In genomic region chr20:49286689-49287551, GRCh38 we compare ENCODE assay signal across 10 cellular contexts. TPM values are rescaled to one million over a fixed set of nuclear protein-coding genes. Genes with fewer than 3 reads are reported as not detected.
DNase-seq lines count a peak whose midpoint lies in the region; ATAC-seq, FAIRE-seq and TF ChIP-seq lines count a peak whose summit lies in the region.
"Had no signal": no experiment of that assay in that cellular context is flagged by ENCODE, and none has a peak within 500 bp of the region (broad histone marks: within the 10 kb centered on the region; RNA-seq: fewer than 3 reads in every experiment).

No MANE protein-coding gene starts in this region.

- no peak overlapping the region for H2BK120ac ChIP-seq in H1 (replicated peaks; ENCODE audit: low read depth, low read length)

- H3K36me3 ChIP-seq in PC-9 (ENCODE audit: low read depth) (peaks cover 88% of the 10 kb centered on the region), H1 (ENCODE audit: control insufficient read depth in 2 of 4, insufficient read depth in 4 of 4, low read length in 3 of 4) (peaks cover 63 to 92% (median 82%) of the 10 kb centered on the region in 4 experiments), spleen (peaks cover 11 to 100% (median 100%) of the 10 kb centered on the region in 6 donors)

- peak overlapping the region; percentile 92 for H3K4me2 ChIP-seq in PC-9
- peak overlapping the region; percentile 58 to 97 for H3K4me2 ChIP-seq in H1 (ENCODE audit: insufficient read depth in 1 of 2, low read depth in 2 of 2, low read length in 2 of 2)

- no peak overlapping the region for H2AK5ac ChIP-seq in H1 (ENCODE audit: low read depth, low read length)

- no peak overlapping the region for H2BK12ac ChIP-seq in H1 (ENCODE audit: low read depth, low read length)

- H4K91ac ChIP-seq in H1 (replicated peaks; ENCODE audit: insufficient read length, low read length), result no peak overlapping the region

- H3K18ac ChIP-seq in H1 (ENCODE audit: extremely low read depth, low read length), result no peak overlapping the region

- H3K23me2 ChIP-seq in H1 (ENCODE audit: low read depth, low read length), result peaks cover 17% of the 10 kb centered on the region

- H3K27me3 Mint-ChIP-seq in activated CD8-positive, alpha-beta memory T cell treated with anti-CD3 and anti-CD28 coated beads, Interleukin-2, amount 10 ng/mL, durations not matched to agents 7 days and 5 days, result no peaks in the 10 kb centered on the region

- H3K36me3 Mint-ChIP-seq in activated CD8-positive, alpha-beta memory T cell treated with anti-CD3 and anti-CD28 coated beads, Interleukin-2, amount 10 ng/mL, durations not matched to agents 7 days and 5 days, result peaks cover 89% of the 10 kb centered on the region

- no peak overlapping the region for H4K5ac ChIP-seq in H1 (ENCODE audit: insufficient read length, low read depth, low read length)

- H2AFZ ChIP-seq in PC-9 (no peak overlapping the region), H1 (ENCODE audit: low read length) (no peak overlapping the region)

- no peak for TF ChIP-seq RAD21 in H1 (IDR thresholded peaks at IDR 0.05 in 1 of 2, conservative IDR thresholded peaks at IDR 0.05 in 1 of 2; ENCODE audit: low read depth in 2 of 2, low read length in 2 of 2)

- no peak overlapping the region for H3K56ac ChIP-seq in H1 (replicated peaks; ENCODE audit: insufficient read length, low read depth, low read length)

- peak overlapping the region; percentile 5 for H3K4me3 Mint-ChIP-seq in activated CD8-positive, alpha-beta memory T cell treated with anti-CD3 and anti-CD28 coated beads, Interleukin-2, amount 10 ng/mL, durations not matched to agents 7 days and 5 days

- H3K4me3 ChIP-seq in PC-9, result peak overlapping the region; percentile 98
- peak overlapping the region in 2 of 4 experiments; percentile 10 to 89; a peak in 4 of 8 replicates for H3K4me3 ChIP-seq in H1 (ENCODE audit: extremely low read depth in 1 of 4, insufficient read depth in 2 of 4, low read depth in 3 of 4, low read length in 4 of 4)
- H3K4me3 ChIP-seq in spleen, result peak overlapping the region in 2 of 8 donors; percentile 12 to 45
- H3K4me3 ChIP-seq: heart left ventricle had no signal

- intact Hi-C loops in PC-9 (cut with micrococcal nuclease; ENCODE audit: unreplicated experiment) (no loop called here), spleen (cut with DNase I; ENCODE audit: low total_unique reads) (no loop called here)

- no peak for TF ChIP-seq EP300 in H1 (IDR thresholded peaks at IDR 0.05; ENCODE audit: borderline replicate concordance in 1 of 2, low read depth in 2 of 2, low read length in 2 of 2)

- peaks cover 98% of the 10 kb centered on the region for H4K20me1 ChIP-seq in PC-9 (ENCODE audit: insufficient read depth)
- H4K20me1 ChIP-seq in H1 (replicated peaks in 1 of 2; ENCODE audit: control insufficient read depth in 1 of 2, insufficient read depth in 2 of 2, low read length in 2 of 2), result peaks cover 44 to 51% of the 10 kb centered on the region in 2 experiments

- peaks cover 54% of the 10 kb centered on the region for H3K9me3 ChIP-seq in PC-9 (ENCODE audit: insufficient read depth, low read depth)
- no peaks in the 10 kb centered on the region for H3K9me3 ChIP-seq in H1 (ENCODE audit: insufficient read depth in 2 of 2, low read depth in 1 of 2, low read length in 1 of 2)
- H3K9me3 ChIP-seq in spleen, result peaks cover 12 to 70% (median 67%) of the 10 kb centered on the region in 8 donors

- H3K9me3 Mint-ChIP-seq in activated CD8-positive, alpha-beta memory T cell treated with anti-CD3 and anti-CD28 coated beads, Interleukin-2, amount 10 ng/mL, durations not matched to agents 7 days and 5 days (ENCODE audit: low read depth), result peaks cover 14% of the 10 kb centered on the region

- no peak for FAIRE-seq in H1 (lab: Jason Lieb, UNC)

- no peak for DNase-seq in activated CD8-positive, alpha-beta memory T cell treated with anti-CD3 and anti-CD28 coated beads, Interleukin-2, amount 10 ng/mL, durations not matched to agents 7 days and 5 days
- DNase-seq in activated CD8-positive, alpha-beta memory T cell treated with anti-CD3 and anti-CD28 coated beads, Interleukin-2, amount 50 U/mL, for 4 hours, result no peak
- DNase-seq in PC-9 (peak; percentile 34 to 94), H1 (ENCODE audit: low read depth in 1 of 2, low spot score in 2 of 2) (no peak), spleen (no peak), medulla oblongata (ENCODE audit: extremely low spot score) (no peak), GF-D8 (lab: John Stamatoyannopoulos, UW) (no peak)
- DNase-seq: DMS79, heart left ventricle had no signal

- H3K14ac ChIP-seq in H1 (ENCODE audit: insufficient read length), result no peak overlapping the region

- no peaks in the 10 kb centered on the region for H3K9me2 ChIP-seq in PC-9 (ENCODE audit: insufficient read depth)

- H3K79me1 ChIP-seq in H1 (ENCODE audit: low read depth, low read length), result no peaks in the 10 kb centered on the region; the same call in 1 of the 2 replicates

- 94% methylated on average over 16 of the region's 16 CpGs; no CpG with 5 or more reads in 1 of the 2 experiments for WGBS in H1 (ENCODE audit: extremely low coverage in 1 of 2, insufficient coverage in 1 of 2, insufficient read length in 1 of 2, insufficient replicate concordance in 2 of 2, low coverage in 1 of 2, low lambda C conversion rate in 2 of 2, missing lambda C conversion rate in 1 of 2), 2 experiments
- 90 to 94% (median 91%) methylated on average over 16 of the region's 16 CpGs for WGBS in spleen, 5 donors

- H3K4ac ChIP-seq in H1 (replicated peaks; ENCODE audit: insufficient read length, low read depth, low read length), result no peak overlapping the region

- H3K27ac ChIP-seq in PC-9, result peak overlapping the region; percentile 82
- peak overlapping the region; percentile 34; the same call in 1 of the 2 replicates for H3K27ac ChIP-seq in H1 (ENCODE audit: low read depth, low read length)
- peak overlapping the region in 7 of 8 donors; percentile 47 to 97 (median 77) for H3K27ac ChIP-seq in spleen
- H3K27ac ChIP-seq: heart left ventricle had no signal

- peaks cover 100% of the 10 kb centered on the region for H3F3A ChIP-seq in PC-9 (ENCODE audit: insufficient read depth, low read depth)

- H3K4me1 ChIP-seq in PC-9 (replicated peaks; ENCODE audit: insufficient read depth) (peaks cover 75% of the 10 kb centered on the region), H1 (replicated peaks in 1 of 4; ENCODE audit: control insufficient read depth in 3 of 4, insufficient read depth in 4 of 4, low read length in 3 of 4) (peaks cover 2 to 15% (median 11%) of the 10 kb centered on the region in 4 experiments; a peak in 6 of 7 replicates), spleen (peaks cover 0 to 67% (median 29%) of the 10 kb centered on the region in 6 donors)

- H3K23ac ChIP-seq in H1 (ENCODE audit: insufficient read length), result no peak overlapping the region

- no peak overlapping the region for H4K8ac ChIP-seq in H1 (ENCODE audit: extremely low read depth, insufficient read depth, low read length)

- H3K9ac ChIP-seq in H1 (replicated peaks in 1 of 4; ENCODE audit: extremely low read depth in 1 of 4, low read depth in 3 of 4, low read length in 3 of 4), result peak overlapping the region in 2 of 4 experiments; percentile 5 to 56; a peak in 2 of 7 replicates

- BruUV-seq in PC-9 (replicated peaks; lab: Mats Ljungman, UMichigan), result TSS peak; percentile 52

- peak overlapping the region; percentile 73 for H2BK5ac ChIP-seq in H1 (ENCODE audit: low read depth, low read length)

- TF ChIP-seq CTCF in PC-9 (conservative IDR thresholded peaks at IDR 0.05) (no peak), H1 (IDR thresholded peaks at IDR 0.05; ENCODE audit: control extremely low read depth in 1 of 3, insufficient read depth in 1 of 3, low read depth in 1 of 3, low read length in 3 of 3) (no peak), spleen (IDR thresholded peaks at IDR 0.05 in 8 of 11, conservative IDR thresholded peaks at IDR 0.05 in 3 of 11) (no peak)

- no peak for ATAC-seq in activated CD8-positive, alpha-beta memory T cell treated with anti-CD3 and anti-CD28 coated beads, Interleukin-2, amount 10 ng/mL, durations not matched to agents 7 days and 5 days
- no peak for ATAC-seq in HG03045 (IDR thresholded peaks at IDR 0.05; ENCODE audit: unreplicated experiment)
- ATAC-seq: heart left ventricle had no signal

- H2BK20ac ChIP-seq in H1 (ENCODE audit: low read length), result no peak overlapping the region

- POLR2A ChIA-PET in PC-9 (lab: Charles Lee; ENCODE audit: unreplicated experiment) (interaction anchor here (0.7 kb wide), 1 partner anchor 19 kb away, joined by 5 read pairs; no protein-coding TSS in a partner anchor), H1 (lab: Charles Lee; ENCODE audit: partially characterized antibody) (interaction anchor here (0.6 to 18.5 kb wide), 24 partner anchors 7 to 1575 kb away, joined by 3 to 1132 read pairs (median 4); partner anchors contain the start of gene ZNFX1)

- no peak overlapping the region for H2BK15ac ChIP-seq in H1 (ENCODE audit: low read length)

- H3K27me3 ChIP-seq in PC-9 (ENCODE audit: insufficient read depth, low read depth) (peaks cover 9% of the 10 kb centered on the region; the same call in 1 of the 2 replicates), H1 (replicated peaks in 1 of 4; ENCODE audit: control insufficient read depth in 3 of 4, extremely low read depth in 1 of 4, insufficient read depth in 3 of 4, low read length in 3 of 4) (no peaks in the 10 kb centered on the region), spleen (replicated peaks in 1 of 7) (no peaks in the 10 kb centered on the region)
- H3K27me3 ChIP-seq: heart left ventricle had no signal

- peak in 1 of 2 experiments; percentile 36; a peak in 1 of 3 replicates for TF ChIP-seq POLR2A in H1 (IDR thresholded peaks at IDR 0.05; ENCODE audit: control extremely low read depth in 1 of 2, low read depth in 2 of 2, low read length in 2 of 2)
- TF ChIP-seq POLR2A in spleen (IDR thresholded peaks at IDR 0.05), result no peak

- peaks cover 69% of the 10 kb centered on the region for H3K4me1 Mint-ChIP-seq in activated CD8-positive, alpha-beta memory T cell treated with anti-CD3 and anti-CD28 coated beads, Interleukin-2, amount 10 ng/mL, durations not matched to agents 7 days and 5 days

- CTCF ChIA-PET in activated CD8-positive, alpha-beta memory T cell treated with anti-CD3 and anti-CD28 coated beads, Interleukin-2, amount 10 ng/mL, durations not matched to agents 7 days and 5 days (lab: Charles Lee), result interaction anchor here (1.0 to 1.8 kb wide), 5 partner anchors 9 to 197 kb away, joined by 3 to 5 read pairs (median 4); no protein-coding TSS in a partner anchor
- CTCF ChIA-PET in PC-9 (lab: Charles Lee), result interaction anchor here (0.6 to 0.7 kb wide), 2 partner anchors 19 to 41 kb away, joined by 3 to 4 read pairs; no protein-coding TSS in a partner anchor
- CTCF ChIA-PET in H1 (lab: Charles Lee; ENCODE audit: partially characterized antibody), result interaction anchor here (0.6 to 1.2 kb wide), 6 partner anchors 8 to 483 kb away, joined by 3 to 6 read pairs (median 3); no protein-coding TSS in a partner anchor

- peaks cover 69% of the 10 kb centered on the region for H3K79me2 ChIP-seq in PC-9 (ENCODE audit: low read depth)
- peaks cover 29 to 62% of the 10 kb centered on the region in 2 experiments for H3K79me2 ChIP-seq in H1 (ENCODE audit: control insufficient read depth in 1 of 2, insufficient read depth in 2 of 2, low read length in 2 of 2)

- H3K27ac Mint-ChIP-seq in activated CD8-positive, alpha-beta memory T cell treated with anti-CD3 and anti-CD28 coated beads, Interleukin-2, amount 10 ng/mL, durations not matched to agents 7 days and 5 days, result peak overlapping the region; percentile 63

RNA-seq across cellular contexts. Expression of gene ZNFX1, which starts 9.1 kb away (rescaled TPM):
- 10 to 100 TPM; 69.2 to 88.6 TPM for total RNA-seq in activated CD8-positive, alpha-beta memory T cell treated with anti-CD3 and anti-CD28 coated beads, Interleukin-2, amount 10 ng/mL, durations not matched to agents 7 days and 5 days
- total RNA-seq in PC-9 (2021) (24.1 and 29.7 TPM in 2 replicates), spleen (10 to 100 TPM; 48.0 to 68.9 (median 54.9) TPM)
- total RNA-seq in H1 (2021; fragmentation: NEBNext Ultra II Directional; extraction: Animal tissue kit (Norgen Biotek cat#: 25700)), result 11.3 and 13.0 TPM in 2 replicates
- polyA plus RNA-seq in H1 (2011; rRNA removed) (3.1 and 3.4 TPM in 2 replicates), spleen (10 to 100 TPM in 1 of 3 donors, 1 to 10 TPM in 2; 5.8 to 11.9 (median 6.6) TPM)
- 3.0 TPM for polyA plus RNA-seq in H1 (2011; cell fraction: cytosol; rRNA removed)
- 4.0 TPM for polyA plus RNA-seq in H1 (2011; cell fraction: nucleus; rRNA removed)
- 6.4 to 8.0 TPM (median 7.3 TPM) in 4 replicates for polyA plus RNA-seq in H1 (2012, experiment 1 of 2)
- polyA plus RNA-seq in H1 (2012, experiment 2 of 2), result 1.5 TPM
- polyA plus RNA-seq in H1 (2013, experiment 1 of 2), result 5.6 TPM
- polyA plus RNA-seq in H1 (2013, experiment 2 of 2), result 5.2 TPM
- polyA minus RNA-seq in H1 (2011; rRNA and poly(A)+ RNA removed), result 9.0 and 12.8 TPM in 2 replicates
- polyA minus RNA-seq in H1 (2011; cell fraction: cytosol; rRNA and poly(A)+ RNA removed), result 5.4 TPM
- 7.1 TPM for polyA minus RNA-seq in H1 (2011; cell fraction: nucleus; rRNA and poly(A)+ RNA removed)

Comparison
In these comparisons a context has a peak if more than half of its experiments do, and no peak if none do; other contexts are left out.
1. DNase-seq: peak in PC-9 (2 of 2); none in activated CD8-positive, alpha-beta memory T cell treated with anti-CD3 and anti-CD28 coated beads, Interleukin-2, amount 10 ng/mL, durations not matched to agents 7 days and 5 days (single experiment), activated CD8-positive, alpha-beta memory T cell treated with anti-CD3 and anti-CD28 coated beads, Interleukin-2, amount 50 U/mL, for 4 hours (single experiment), H1 (0 of 2), spleen (single experiment), medulla oblongata (single experiment) and GF-D8 (single experiment).
2. Peak in every context shown above with its lines, with median percentiles within 50 percentile points of each other: H3K27ac ChIP-seq.